In genomic region chr13:49097374-49097773, GRCh38 we compare ENCODE assay signal across 10 cellular contexts.
DNase-seq lines count a peak whose midpoint lies in the region; ATAC-seq and TF ChIP-seq lines count a peak whose summit lies in the region.
"Had no signal": no experiment of that assay in that cellular context is flagged by ENCODE, and none has a peak within 500 bp of the region (broad histone marks: within the 10 kb centered on the region; RNA-seq: fewer than 3 reads in every experiment).

No MANE protein-coding gene starts in this region.

- WGBS in right lobe of liver (ENCODE audit: insufficient coverage, low coverage, low lambda C conversion rate, missing lambda C conversion rate), result 42% methylated on average over 2 of the region's 2 CpGs
- WGBS in upper lobe of left lung, 2 donors, result 50 to 66% methylated on average over 2 of the region's 2 CpGs

- H3K36me3 ChIP-seq in right lobe of liver, result no peaks in the 10 kb centered on the region
- no peaks in the 10 kb centered on the region for H3K36me3 ChIP-seq in upper lobe of left lung

- peaks cover 9% of the 10 kb centered on the region for H3K4me1 Mint-ChIP-seq in activated naive CD4-positive, alpha-beta T cell treated with anti-CD3 and anti-CD28 coated beads, Interleukin-2, amount 10 ng/mL, durations not matched to agents 7 days and 5 days
- H3K4me1 Mint-ChIP-seq in activated T-cell treated with anti-CD3 and anti-CD28 coated beads, Interleukin-2, amount 50 U/mL, for 4 hours (ENCODE audit: low read depth), result peaks cover 22% of the 10 kb centered on the region

- H3K9me3 ChIP-seq in right lobe of liver (no peaks in the 10 kb centered on the region), upper lobe of left lung (no peaks in the 10 kb centered on the region)

- H3K4me3 Mint-ChIP-seq in activated naive CD4-positive, alpha-beta T cell treated with anti-CD3 and anti-CD28 coated beads, Interleukin-2, amount 10 ng/mL, durations not matched to agents 7 days and 5 days, result no peak overlapping the region
- H3K4me3 Mint-ChIP-seq in activated T-cell treated with anti-CD3 and anti-CD28 coated beads, Interleukin-2, amount 50 U/mL, for 4 hours, result no peak overlapping the region

- CTCF ChIA-PET in activated naive CD4-positive, alpha-beta T cell treated with anti-CD3 and anti-CD28 coated beads, Interleukin-2, amount 10 ng/mL, durations not matched to agents 7 days and 5 days (lab: Charles Lee), result no interaction called here

- H3K27ac Mint-ChIP-seq in activated naive CD4-positive, alpha-beta T cell treated with anti-CD3 and anti-CD28 coated beads, Interleukin-2, amount 10 ng/mL, durations not matched to agents 7 days and 5 days, result peak overlapping the region; percentile 49

- peak overlapping the region in 1 of 3 donors; percentile 10 for H3K4me3 ChIP-seq in right lobe of liver
- no peak overlapping the region for H3K4me3 ChIP-seq in upper lobe of left lung

- H3K4me1 ChIP-seq in right lobe of liver (peaks cover 0 to 43% (median 14%) of the 10 kb centered on the region in 4 donors), upper lobe of left lung (peaks cover 23 to 28% (median 25%) of the 10 kb centered on the region in 4 donors)

- H3K27me3 ChIP-seq in right lobe of liver (no peaks in the 10 kb centered on the region), upper lobe of left lung (no peaks in the 10 kb centered on the region)

- peak in 2 of 4 donors; percentile 78 to 91 for TF ChIP-seq EP300 in upper lobe of left lung (IDR thresholded peaks at IDR 0.05)

- peaks cover 2% of the 10 kb centered on the region for H3K36me3 Mint-ChIP-seq in activated naive CD4-positive, alpha-beta T cell treated with anti-CD3 and anti-CD28 coated beads, Interleukin-2, amount 10 ng/mL, durations not matched to agents 7 days and 5 days
- peaks cover 13% of the 10 kb centered on the region for H3K36me3 Mint-ChIP-seq in activated T-cell treated with anti-CD3 and anti-CD28 coated beads, Interleukin-2, amount 50 U/mL, for 4 hours (ENCODE audit: insufficient read depth)

- ATAC-seq in right lobe of liver (peak; percentile 62 to 78 (median 69)), upper lobe of left lung (ENCODE audit: low FRiP score in 2 of 2) (peak; percentile 58 to 61)
- no peak for ATAC-seq in activated T-cell treated with anti-CD3 and anti-CD28 coated beads, Interleukin-2, amount 50 U/mL, for 4 hours

- no peak for DNase-seq in activated naive CD4-positive, alpha-beta T cell treated with anti-CD3 and anti-CD28 coated beads, Interleukin-2, amount 10 ng/mL, durations not matched to agents 7 days and 5 days
- DNase-seq in activated naive CD4-positive, alpha-beta T cell treated with anti-CD3 and anti-CD28 coated beads, Interleukin-2, amount 50 U/mL, for 16 hours, result no peak
- DNase-seq in cerebellar cortex (ENCODE audit: low spot score) (peak; percentile 43), right lobe of liver (peak in 1 of 3 donors; percentile 50), upper lobe of left lung (peak in 1 of 2 donors; percentile 48), NCI-H748 treated with DMSO at 0.1 percent for 48 hours (lab: John Stamatoyannopoulos, UW) (no peak), NCI-H2029 treated with DMSO at 0.1 percent for 48 hours (lab: John Stamatoyannopoulos, UW) (no peak)
- no peak for DNase-seq in activated T-cell treated with anti-CD3 and anti-CD28 coated beads, Interleukin-2, amount 50 U/mL, for 4 hours
- DNase-seq: activated naive CD4-positive, alpha-beta T cell treated with Interleukin-2 at 50 U/mL for 16 hours had no signal

- intact Hi-C loops in right lobe of liver (cut with DNase I), result no loop called here

- H3K27me3 Mint-ChIP-seq in activated naive CD4-positive, alpha-beta T cell treated with anti-CD3 and anti-CD28 coated beads, Interleukin-2, amount 10 ng/mL, durations not matched to agents 7 days and 5 days, result no peaks in the 10 kb centered on the region
- H3K27me3 Mint-ChIP-seq in activated T-cell treated with anti-CD3 and anti-CD28 coated beads, Interleukin-2, amount 50 U/mL, for 4 hours (ENCODE audit: low read depth), result no peaks in the 10 kb centered on the region

- TF ChIP-seq POLR2A in right lobe of liver (IDR thresholded peaks at IDR 0.05) (no peak), upper lobe of left lung (IDR thresholded peaks at IDR 0.05) (no peak)

- TF ChIP-seq CTCF in right lobe of liver (IDR thresholded peaks at IDR 0.05) (no peak), upper lobe of left lung (IDR thresholded peaks at IDR 0.05) (no peak)

- H3K27ac ChIP-seq in right lobe of liver, result peak overlapping the region; percentile 7 to 88 (median 69)
- peak overlapping the region; percentile 59 to 82 (median 70) for H3K27ac ChIP-seq in upper lobe of left lung
- H3K27ac ChIP-seq: C4-2B had no signal

- no peaks in the 10 kb centered on the region for H3K9me3 Mint-ChIP-seq in activated naive CD4-positive, alpha-beta T cell treated with anti-CD3 and anti-CD28 coated beads, Interleukin-2, amount 10 ng/mL, durations not matched to agents 7 days and 5 days
- no peaks in the 10 kb centered on the region for H3K9me3 Mint-ChIP-seq in activated T-cell treated with anti-CD3 and anti-CD28 coated beads, Interleukin-2, amount 50 U/mL, for 4 hours

Comparison
In these comparisons a context has a peak if more than half of its experiments do, and no peak if none do; other contexts are left out.
1. ATAC-seq: peak in right lobe of liver (4 of 4) and upper lobe of left lung (2 of 2); none in activated T-cell treated with anti-CD3 and anti-CD28 coated beads, Interleukin-2, amount 50 U/mL, for 4 hours (0 of 2).